ENCODE assay signal across 8 cellular contexts in genomic region chr17:47850692-47851573, GRCh38. TPM values are rescaled to one million over a fixed set of nuclear protein-coding genes. Genes with fewer than 3 reads are reported as not detected.
DNase-seq lines count a peak whose midpoint lies in the region; ATAC-seq and TF ChIP-seq lines count a peak whose summit lies in the region.

Gene SP6 (minus strand): TSS chr17:47851163. CDS start chr17:47848429, 2,734 bp downstream.

- intact Hi-C loops in activated T-helper 1 cell treated with anti-CD3 and anti-CD28 coated beads, Interleukin-12 subunit alpha, Interleukin-12 subunit beta, Interleukin-2, Interleukin-4 antibody, amounts not matched to agents 30 ng/mL and 10 ng/mL and 1 ng/mL, durations not matched to agents 14 hours and 24 hours and 36 hours (cut with micrococcal nuclease): no loop called here

- H3K36me3 Mint-ChIP-seq in activated T-helper 1 cell treated with anti-CD3 and anti-CD28 coated beads, Interleukin-12 subunit alpha, Interleukin-12 subunit beta, Interleukin-2, Interleukin-4 antibody, amounts not matched to agents 30 ng/mL and 10 ng/mL and 1 ng/mL, durations not matched to agents 14 hours and 24 hours and 36 hours (ENCODE audit: low read depth): no peaks in the 10 kb centered on the region
- H3K36me3 Mint-ChIP-seq in osteocyte (ENCODE audit: unreplicated experiment): no peaks in the 10 kb centered on the region

- peaks cover 87% of the 10 kb centered on the region for H3K27me3 Mint-ChIP-seq in activated T-helper 1 cell treated with anti-CD3 and anti-CD28 coated beads, Interleukin-12 subunit alpha, Interleukin-12 subunit beta, Interleukin-2, Interleukin-4 antibody, amounts not matched to agents 30 ng/mL and 10 ng/mL and 1 ng/mL, durations not matched to agents 14 hours and 24 hours and 36 hours (ENCODE audit: insufficient read depth)
- H3K27me3 Mint-ChIP-seq in osteocyte (ENCODE audit: unreplicated experiment): peaks cover 72% of the 10 kb centered on the region

- WGBS in tibial nerve, 2 donors: 5 to 7% methylated on average over 45 to 60 of the region's 71 CpGs

- no peaks in the 10 kb centered on the region for H3K9me3 Mint-ChIP-seq in activated T-helper 1 cell treated with anti-CD3 and anti-CD28 coated beads, Interleukin-12 subunit alpha, Interleukin-12 subunit beta, Interleukin-2, Interleukin-4 antibody, amounts not matched to agents 30 ng/mL and 10 ng/mL and 1 ng/mL, durations not matched to agents 14 hours and 24 hours and 36 hours
- H3K9me3 Mint-ChIP-seq in osteocyte (ENCODE audit: unreplicated experiment): no peaks in the 10 kb centered on the region

- ATAC-seq in HG02642 (IDR thresholded peaks at IDR 0.05; ENCODE audit: poor library complexity, unreplicated experiment) (peak; percentile 42), HG03108 (IDR thresholded peaks at IDR 0.05; ENCODE audit: unreplicated experiment) (no peak), HG03378 (IDR thresholded peaks at IDR 0.05; ENCODE audit: unreplicated experiment) (no peak)

- H3K4me3 Mint-ChIP-seq in activated T-helper 1 cell treated with anti-CD3 and anti-CD28 coated beads, Interleukin-12 subunit alpha, Interleukin-12 subunit beta, Interleukin-2, Interleukin-4 antibody, amounts not matched to agents 30 ng/mL and 10 ng/mL and 1 ng/mL, durations not matched to agents 14 hours and 24 hours and 36 hours: peak within 1 kb of the TSS; percentile 55
- peak within 1 kb of the TSS; percentile 27 for H3K4me3 Mint-ChIP-seq in osteocyte (ENCODE audit: unreplicated experiment)

- H3K27ac Mint-ChIP-seq in activated T-helper 1 cell treated with anti-CD3 and anti-CD28 coated beads, Interleukin-12 subunit alpha, Interleukin-12 subunit beta, Interleukin-2, Interleukin-4 antibody, amounts not matched to agents 30 ng/mL and 10 ng/mL and 1 ng/mL, durations not matched to agents 14 hours and 24 hours and 36 hours: no peak within 1 kb of the TSS
- no peak within 1 kb of the TSS for H3K27ac Mint-ChIP-seq in osteocyte (ENCODE audit: unreplicated experiment)

- H3K36me3 ChIP-seq in tibial nerve: no peaks in the 10 kb centered on the region

- TF ChIP-seq EP300 in tibial nerve (IDR thresholded peaks at IDR 0.05): no peak

- peaks cover 29% of the 10 kb centered on the region for H3K4me1 Mint-ChIP-seq in activated T-helper 1 cell treated with anti-CD3 and anti-CD28 coated beads, Interleukin-12 subunit alpha, Interleukin-12 subunit beta, Interleukin-2, Interleukin-4 antibody, amounts not matched to agents 30 ng/mL and 10 ng/mL and 1 ng/mL, durations not matched to agents 14 hours and 24 hours and 36 hours (ENCODE audit: low read depth)
- peaks cover 18% of the 10 kb centered on the region for H3K4me1 Mint-ChIP-seq in osteocyte (ENCODE audit: unreplicated experiment)

- H3K4me3 ChIP-seq in fibroblast of villous mesenchyme (ENCODE audit: low read depth, low read length) (peak within 1 kb of the TSS; percentile 25), tibial nerve (peak within 1 kb of the TSS in 3 of 4 donors; percentile 11 to 43 (median 36))

- TF ChIP-seq CTCF in fibroblast of villous mesenchyme (IDR thresholded peaks at IDR 0.05; ENCODE audit: insufficient read depth, low read depth, low read length) (peak; percentile 38), osteocyte (IDR thresholded peaks at IDR 0.05) (peak; percentile 38), tibial nerve (IDR thresholded peaks at IDR 0.05) (peak in 1 of 5 experiments; percentile 34)

- H3K9me3 ChIP-seq in tibial nerve: no peaks in the 10 kb centered on the region

- no peak for TF ChIP-seq POLR2A in tibial nerve (IDR thresholded peaks at IDR 0.05)

- DNase-seq in NCI-H774 (lab: John Stamatoyannopoulos, UW): peak; percentile 88
- DNase-seq in activated T-helper 1 cell treated with anti-CD3 and anti-CD28 coated beads, Interleukin-12 subunit alpha, Interleukin-12 subunit beta, Interleukin-2, Interleukin-4 antibody, amounts not matched to agents 30 ng/mL and 10 ng/mL and 1 ng/mL, durations not matched to agents 14 hours and 24 hours and 36 hours (ENCODE audit: low spot score): peak; percentile 50
- peak; percentile 51 for DNase-seq in fibroblast of villous mesenchyme (ENCODE audit: low read depth)
- no peak for DNase-seq in osteocyte (ENCODE audit: extremely low spot score, unreplicated experiment)
- no peak for DNase-seq in tibial nerve (ENCODE audit: low spot score in 2 of 2)

- peaks cover 4 to 100% of the 10 kb centered on the region in 2 donors for H3K27me3 ChIP-seq in tibial nerve

- H3K4me1 ChIP-seq in tibial nerve: peaks cover 0 to 32% (median 19%) of the 10 kb centered on the region in 4 donors

- H3K27ac ChIP-seq in tibial nerve: peak within 1 kb of the TSS in 2 of 4 donors; percentile 21 to 32

RNA-seq across cellular contexts. Expression of gene SP6, which starts in this region (rescaled TPM):
- total RNA-seq in activated T-helper 1 cell treated with anti-CD3 and anti-CD28 coated beads, Interleukin-12 subunit alpha, Interleukin-12 subunit beta, Interleukin-2, Interleukin-4 antibody, amounts not matched to agents 30 ng/mL and 10 ng/mL and 1 ng/mL, durations not matched to agents 14 hours and 24 hours and 36 hours: 0.05 and 0.12 TPM in 2 replicates
- total RNA-seq in fibroblast of villous mesenchyme (under 0.01 TPM in 2 replicates), osteocyte (0.16 TPM in 1 of 2 replicates, not detected in the other), tibial nerve (1 to 10 TPM in 1 of 4 donors, under 1 TPM in 3; 0.30 to 1.3 (median 0.71) TPM)

Comparison
In these comparisons a context has a peak if more than half of its experiments do, and no peak if none do; other contexts are left out.
1. Peak in DNase-seq in activated T-helper 1 cell treated with anti-CD3 and anti-CD28 coated beads, Interleukin-12 subunit alpha, Interleukin-12 subunit beta, Interleukin-2, Interleukin-4 antibody, amounts not matched to agents 30 ng/mL and 10 ng/mL and 1 ng/mL, durations not matched to agents 14 hours and 24 hours and 36 hours; RNA of the gene not detected or under 1 TPM.
2. Peak in DNase-seq and H3K4me3 ChIP-seq in fibroblast of villous mesenchyme; RNA of the gene not detected or under 1 TPM.